ENCODE assay signal across 24 cellular contexts in genomic region chr1:93360111-93360510, GRCh38.
"Had no signal": no experiment of that assay in that cellular context is flagged by ENCODE, and none has a peak within 500 bp of the region (broad histone marks: within the 10 kb centered on the region; RNA-seq: fewer than 3 reads in every experiment).

No MANE protein-coding gene starts in this region.

- H3K4me3 Mint-ChIP-seq: activated naive CD8-positive, alpha-beta T cell; nephron; stimulated activated naive B cell treated with anti-CD40 and anti-IgM and Interleukin-4, amounts not matched to agents 10 μg/mL and 1 μg/mL and 100 μg/mL, for 72 hours; T-helper 1 cell treated with Interleukin-12 subunit alpha and Interleukin-12 subunit beta and Interleukin-4 antibody, amounts not matched to agents 30 μg/mL and 1 μg/mL, for 36 hours had no signal

- H3K27ac ChIP-seq: parathyroid adenoma, psoas muscle, sigmoid colon, suprapubic skin, tibial artery, upper lobe of right lung, VCaP had no signal

- H3K9me3 ChIP-seq: psoas muscle, sigmoid colon, suprapubic skin, tibial artery, upper lobe of right lung had no signal

- H3K27ac Mint-ChIP-seq: activated naive CD8-positive, alpha-beta T cell; nephron; stimulated activated naive B cell treated with anti-CD40 and anti-IgM and Interleukin-4, amounts not matched to agents 10 μg/mL and 1 μg/mL and 100 μg/mL, for 72 hours; T-helper 1 cell treated with Interleukin-12 subunit alpha and Interleukin-12 subunit beta and Interleukin-4 antibody, amounts not matched to agents 30 μg/mL and 1 μg/mL, for 36 hours had no signal

- H3K27me3 ChIP-seq: sigmoid colon, suprapubic skin, tibial artery, upper lobe of right lung had no signal

- H3K4me3 ChIP-seq: psoas muscle, sigmoid colon, suprapubic skin, tibial artery, upper lobe of right lung had no signal

- H3K27me3 Mint-ChIP-seq: activated naive CD8-positive, alpha-beta T cell; stimulated activated naive B cell treated with anti-CD40 and anti-IgM and Interleukin-4, amounts not matched to agents 10 μg/mL and 1 μg/mL and 100 μg/mL, for 72 hours had no signal

- H3K4me1 Mint-ChIP-seq: nephron had no signal

- H3K4me1 ChIP-seq: parathyroid adenoma had no signal

- DNase-seq: activated CD4-positive, alpha-beta T cell treated with anti-CD3 and anti-CD28 coated beads for 4 hours; activated CD4-positive, alpha-beta T cell treated with anti-CD3 and anti-CD28 coated beads, Interleukin-2, amount 50 U/mL, for 4 hours; activated CD8-positive, alpha-beta memory T cell treated with anti-CD3 and anti-CD28 coated beads for 24 hours; activated effector memory CD4-positive, alpha-beta T cell treated with Interleukin-2 at 50 U/mL for 16 hours; activated naive CD4-positive, alpha-beta T cell treated with Interleukin-2 at 50 U/mL for 16 hours; anterior cingulate cortex; effector CD8-positive, alpha-beta T cell; midbrain; psoas muscle; sigmoid colon; small intestine; stimulated activated CD4-positive, alpha-beta T cell treated with anti-CD3 and anti-CD28 coated beads, Interleukin-1b, Interleukin-23, amount 100 ng/mL, for 48 hours; stimulated activated CD4-positive, alpha-beta T cell treated with anti-CD3 and anti-CD28 coated beads, Interleukin-4, amount 100 ng/mL, for 4 hours; stimulated activated CD8-positive, alpha-beta memory T cell treated with anti-CD3 and anti-CD28 coated beads, Interleukin-4, amount 100 ng/mL, for 48 hours; stimulated activated naive B cell treated with anti-CD40 and anti-IgM and Interleukin-4, amounts not matched to agents 10 μg/mL and 1 μg/mL and 100 μg/mL, for 72 hours; T-helper 9 cell; tibial artery; upper lobe of right lung had no signal

- ATAC-seq: psoas muscle; stimulated activated naive B cell treated with anti-CD40 and anti-IgM and Interleukin-4, amounts not matched to agents 10 μg/mL and 1 μg/mL and 100 μg/mL, for 72 hours; upper lobe of right lung had no signal

- H3K9ac ChIP-seq: parathyroid adenoma had no signal

- H3K9me3 Mint-ChIP-seq: nephron; stimulated activated naive B cell treated with anti-CD40 and anti-IgM and Interleukin-4, amounts not matched to agents 10 μg/mL and 1 μg/mL and 100 μg/mL, for 72 hours; T-helper 1 cell treated with Interleukin-12 subunit alpha and Interleukin-12 subunit beta and Interleukin-4 antibody, amounts not matched to agents 30 μg/mL and 1 μg/mL, for 36 hours had no signal

- H2AFZ ChIP-seq: parathyroid adenoma had no signal
